Comparison of ENCODE assay signal across 20 cellular contexts in the genomic region with DNA sequence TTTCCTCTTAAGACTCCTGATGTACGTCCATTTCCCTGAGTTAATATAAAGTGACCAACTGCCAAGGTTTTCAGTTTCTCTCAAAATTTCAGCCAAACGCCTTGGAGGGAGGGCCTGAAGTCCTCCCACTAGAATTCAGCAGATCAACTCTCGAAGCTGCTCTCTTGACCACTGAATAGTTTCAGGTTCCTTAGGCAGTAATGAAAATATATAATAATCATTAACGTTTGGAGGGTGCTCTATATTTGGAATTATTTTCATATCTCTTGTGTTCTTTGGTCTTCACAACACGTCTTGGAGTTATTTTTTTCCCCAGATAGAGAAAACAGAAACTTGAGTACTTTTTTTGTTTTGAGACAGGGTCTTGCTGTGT.
DNase-seq lines count a peak whose midpoint lies in the region; ATAC-seq and TF ChIP-seq lines count a peak whose summit lies in the region.
"Had no signal": no experiment of that assay in that cellular context is flagged by ENCODE, and none has a peak within 500 bp of the region (broad histone marks: within the 10 kb centered on the region; RNA-seq: fewer than 3 reads in every experiment).

No MANE protein-coding gene starts in this region.

- no peak overlapping the region for H3K4me2 ChIP-seq in Karpas-422 (ENCODE audit: low read depth, low read length, poor library complexity, severe bottlenecking)

- DNase-seq in Karpas-422 (no peak), left colon (no peak), Peyer's patch (no peak)
- no peak for DNase-seq in activated CD4-positive, alpha-beta memory T cell treated with anti-CD3 and anti-CD28 coated beads for 36 hours
- DNase-seq in central memory CD4-positive, alpha-beta T cell = no peak
- DNase-seq: ACHN; activated CD4-positive, CD25-positive, alpha-beta regulatory T cell; DND-41; H7; NCI-H187 treated with DMSO at 0.1 percent for 48 hours; NCI-H446; right lobe of liver; SHP77 treated with DMSO at 0.1 percent for 48 hours; uterus had no signal

- peak overlapping the region; percentile 54; the same call in 1 of the 2 replicates for H2AFZ ChIP-seq in Karpas-422 (ENCODE audit: low read length)

- CTCF ChIA-PET in activated CD4-positive, alpha-beta memory T cell treated with anti-CD3 and anti-CD28 coated beads for 36 hours (lab: Charles Lee) = interaction anchor here (0.8 to 1.7 kb wide), 2 partner anchors 9 to 153 kb away, joined by 3 to 9 read pairs; no protein-coding TSS in a partner anchor

- no peak overlapping the region for H3K4me3 Mint-ChIP-seq in activated CD4-positive, alpha-beta memory T cell treated with anti-CD3 and anti-CD28 coated beads for 36 hours
- H3K4me3 Mint-ChIP-seq: activated T-helper 17 cell treated with anti-CD3 and anti-CD28 coated beads, Interleukin-2, amount 50 U/mL, for 72 hours; central memory CD8-positive, alpha-beta T cell; T-helper 1 cell treated with Interleukin-12 subunit alpha and Interleukin-12 subunit beta and Interleukin-4 antibody, amounts not matched to agents 30 μg/mL and 1 μg/mL, for 36 hours had no signal

- H3K9me3 ChIP-seq in Karpas-422 (ENCODE audit: low read length) (no peaks in the 10 kb centered on the region), Peyer's patch (no peaks in the 10 kb centered on the region)
- H3K9me3 ChIP-seq: right lobe of liver, uterus had no signal

- H3K9me3 Mint-ChIP-seq in activated CD4-positive, alpha-beta memory T cell treated with anti-CD3 and anti-CD28 coated beads for 36 hours = peaks cover 14% of the 10 kb centered on the region

- H3K4me3 ChIP-seq in Karpas-422 (ENCODE audit: low read length) = no peak overlapping the region
- H3K4me3 ChIP-seq in Peyer's patch = no peak overlapping the region
- H3K4me3 ChIP-seq: right lobe of liver, uterus had no signal

- H3K9me2 ChIP-seq in Karpas-422 (replicated peaks; ENCODE audit: insufficient read depth, low read length) = no peaks in the 10 kb centered on the region

- intact Hi-C loops in activated CD4-positive, alpha-beta memory T cell treated with anti-CD3 and anti-CD28 coated beads for 36 hours (cut with micrococcal nuclease) = no loop called here
- intact Hi-C loops in left colon (cut with DNase I, micrococcal nuclease) = no loop called here

- no peak for TF ChIP-seq POLR2A in Peyer's patch (IDR thresholded peaks at IDR 0.05)

- H3K9ac ChIP-seq in Karpas-422 (ENCODE audit: low read length) = no peak overlapping the region

- H3K4me1 Mint-ChIP-seq in activated CD4-positive, alpha-beta memory T cell treated with anti-CD3 and anti-CD28 coated beads for 36 hours (ENCODE audit: low read depth) = peaks cover 7% of the 10 kb centered on the region

- POLR2A ChIA-PET in activated CD4-positive, alpha-beta memory T cell treated with anti-CD3 and anti-CD28 coated beads for 36 hours (lab: Charles Lee) = interaction anchor here (0.6 kb wide), 1 partner anchor 1814 kb away, joined by 3 read pairs; no protein-coding TSS in a partner anchor

- H3K27me3 Mint-ChIP-seq in activated CD4-positive, alpha-beta memory T cell treated with anti-CD3 and anti-CD28 coated beads for 36 hours = peaks cover 7% of the 10 kb centered on the region

- H3K4me1 ChIP-seq in Karpas-422 (ENCODE audit: low read length) (peaks cover 6% of the 10 kb centered on the region; the same call in 1 of the 2 replicates), Peyer's patch (no peaks in the 10 kb centered on the region)
- H3K4me1 ChIP-seq: right lobe of liver, uterus had no signal

- no peaks in the 10 kb centered on the region for H3K27me3 ChIP-seq in Karpas-422 (ENCODE audit: low read length)
- no peaks in the 10 kb centered on the region for H3K27me3 ChIP-seq in Peyer's patch
- H3K27me3 ChIP-seq: right lobe of liver, uterus had no signal

- no peaks in the 10 kb centered on the region for H4K20me1 ChIP-seq in Karpas-422 (ENCODE audit: insufficient read depth, low read depth, low read length)

- ATAC-seq in GM18870 (IDR thresholded peaks at IDR 0.05; ENCODE audit: unreplicated experiment) (peak; percentile 89), GM21390 (IDR thresholded peaks at IDR 0.05; ENCODE audit: unreplicated experiment) (peak; percentile 89), HG03045 (IDR thresholded peaks at IDR 0.05; ENCODE audit: unreplicated experiment) (peak; percentile 43), left colon (no peak)
- ATAC-seq: activated T-helper 17 cell treated with anti-CD3 and anti-CD28 coated beads, Interleukin-2, amount 50 U/mL, for 72 hours; right lobe of liver had no signal

- peaks cover 2% of the 10 kb centered on the region for H3K36me3 Mint-ChIP-seq in activated CD4-positive, alpha-beta memory T cell treated with anti-CD3 and anti-CD28 coated beads for 36 hours

- no peaks in the 10 kb centered on the region for H3K36me3 ChIP-seq in Karpas-422 (ENCODE audit: insufficient read depth, low read length)
- no peaks in the 10 kb centered on the region for H3K36me3 ChIP-seq in Peyer's patch
- H3K36me3 ChIP-seq: right lobe of liver, uterus had no signal

- H3K79me2 ChIP-seq in Karpas-422 (ENCODE audit: low read length) = no peaks in the 10 kb centered on the region

- no peak for TF ChIP-seq CTCF in Peyer's patch (IDR thresholded peaks at IDR 0.05)

- no peak overlapping the region for H3K27ac Mint-ChIP-seq in activated CD4-positive, alpha-beta memory T cell treated with anti-CD3 and anti-CD28 coated beads for 36 hours
- H3K27ac Mint-ChIP-seq: activated T-helper 17 cell treated with anti-CD3 and anti-CD28 coated beads, Interleukin-2, amount 50 U/mL, for 72 hours; T-helper 1 cell treated with Interleukin-12 subunit alpha and Interleukin-12 subunit beta and Interleukin-4 antibody, amounts not matched to agents 30 μg/mL and 1 μg/mL, for 36 hours had no signal

- H3K27ac ChIP-seq in Karpas-422 (ENCODE audit: low read length) = no peak overlapping the region
- no peak overlapping the region for H3K27ac ChIP-seq in Peyer's patch
- H3K27ac ChIP-seq: right lobe of liver, uterus had no signal
